Comparison of ENCODE assay signal across 8 cellular contexts in genomic region chr6:148177589-148178233, GRCh38.
DNase-seq lines count a peak whose midpoint lies in the region; FAIRE-seq and TF ChIP-seq lines count a peak whose summit lies in the region.

No MANE protein-coding gene starts in this region.

- intact Hi-C loops in head of caudate nucleus (cut with DNase I) = loop anchor here (5.0 kb wide), 1 partner anchor 285 kb away; no protein-coding TSS in a partner anchor

- DNase-seq in activated effector memory CD4-positive, alpha-beta T cell treated with anti-CD3 and anti-CD28 coated beads, Interleukin-2, amount 50 U/mL, for 16 hours = peak; percentile 66
- no peak for DNase-seq in activated effector memory CD4-positive, alpha-beta T cell treated with Interleukin-2 at 50 U/mL for 16 hours
- DNase-seq in NCI-H460 (ENCODE audit: extremely low read depth, low read depth) = peak; percentile 26
- DNase-seq in activated T-cell treated with anti-CD3 and anti-CD28 coated beads, Interleukin-2, amount 50 U/mL, for 48 hours = peak; percentile 41 to 46
- DNase-seq in head of caudate nucleus = peak in 41 of 42 donors; percentile 13 to 90 (median 64)
- DNase-seq in renal cortical epithelial cell (ENCODE audit: low read depth) = peak; percentile 41
- no peak for DNase-seq in cortex of kidney (lab: John Stamatoyannopoulos, UW)
- no peak for DNase-seq in GM12892 (ENCODE audit: insufficient read length)

- no peak for TF ChIP-seq POLR2A in GM12892 (IDR thresholded peaks at IDR 0.05; ENCODE audit: low read depth, low read length)

- FAIRE-seq in GM12892 (lab: Jason Lieb, UNC) = no peak

Comparison
In these comparisons a context has a peak if more than half of its experiments do, and no peak if none do; other contexts are left out.
1. DNase-seq: peak in activated effector memory CD4-positive, alpha-beta T cell treated with anti-CD3 and anti-CD28 coated beads, Interleukin-2, amount 50 U/mL, for 16 hours (single experiment), NCI-H460 (single experiment), activated T-cell treated with anti-CD3 and anti-CD28 coated beads, Interleukin-2, amount 50 U/mL, for 48 hours (2 of 2), head of caudate nucleus (41 of 42) and renal cortical epithelial cell (single experiment); none in activated effector memory CD4-positive, alpha-beta T cell treated with Interleukin-2 at 50 U/mL for 16 hours (single experiment), cortex of kidney (single experiment) and GM12892 (single experiment).